In the genomic region with DNA sequence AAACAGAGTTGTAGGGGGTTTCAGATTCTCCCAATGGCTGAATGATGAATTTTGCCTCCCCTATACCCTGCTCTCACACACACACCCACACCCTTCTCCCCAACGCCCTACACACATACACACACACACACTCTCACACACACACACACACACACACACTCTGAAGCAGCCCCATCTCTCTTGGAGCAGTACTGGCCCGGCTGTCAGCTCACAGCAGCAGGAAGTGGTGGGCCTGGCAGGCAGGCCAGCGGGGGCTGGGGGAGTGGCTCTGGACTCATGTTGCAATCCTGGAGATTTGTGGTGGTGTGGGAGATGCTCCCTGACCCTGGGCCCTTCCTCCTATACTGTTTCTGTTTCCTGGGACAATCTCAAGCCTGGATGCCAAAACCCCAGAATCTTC, we compare ENCODE assay signal across 8 cellular contexts. TPM values are rescaled to one million over a fixed set of nuclear protein-coding genes. Genes with fewer than 3 reads are reported as not detected.
DNase-seq lines count a peak whose midpoint lies in the region; ATAC-seq and TF ChIP-seq lines count a peak whose summit lies in the region.

No MANE protein-coding gene starts in this region.

- no peak for ATAC-seq in HG02852 (IDR thresholded peaks at IDR 0.05; ENCODE audit: unreplicated experiment)

- H3K79me2 ChIP-seq in mammary epithelial cell (ENCODE audit: insufficient read depth, low read length) = peaks cover 11% of the 10 kb centered on the region

- H3K27ac ChIP-seq in mammary epithelial cell (ENCODE audit: insufficient read depth, low read depth, low read length) = no peak overlapping the region

- no peak for TF ChIP-seq CTCF in mammary epithelial cell (conservative IDR thresholded peaks at IDR 0.05 in 1 of 2, IDR thresholded peaks at IDR 0.05 in 1 of 2; ENCODE audit: extremely low read depth in 1 of 2, insufficient read depth in 1 of 2, low read depth in 1 of 2, low read length in 2 of 2)
- no peak for TF ChIP-seq CTCF in nephron (IDR thresholded peaks at IDR 0.05; ENCODE audit: unreplicated experiment in 3 of 3)
- no peak for TF ChIP-seq CTCF in chondrocyte (IDR thresholded peaks at IDR 0.05)

- H3K4me1 Mint-ChIP-seq in nephron (peaks cover 46% of the 10 kb centered on the region), chondrocyte (ENCODE audit: low read depth) (peaks cover 43% of the 10 kb centered on the region)

- no TSS peak for BruUV-seq in mammary epithelial cell (replicated peaks; lab: Mats Ljungman, UMichigan)

- no peak overlapping the region for H3K4me3 ChIP-seq in mammary epithelial cell (replicated peaks in 1 of 3; ENCODE audit: insufficient read depth in 1 of 3, low read depth in 2 of 3, low read length in 3 of 3)

- H3K9me3 Mint-ChIP-seq in nephron = no peaks in the 10 kb centered on the region
- no peaks in the 10 kb centered on the region for H3K9me3 Mint-ChIP-seq in chondrocyte (ENCODE audit: low read depth)

- intact Hi-C loops in mammary epithelial cell (cut with micrococcal nuclease) = no loop called here

- peaks cover 16% of the 10 kb centered on the region for H3K36me3 Mint-ChIP-seq in nephron (ENCODE audit: low read depth)
- H3K36me3 Mint-ChIP-seq in chondrocyte (ENCODE audit: low read depth) = peaks cover 13% of the 10 kb centered on the region

- H3K27ac Mint-ChIP-seq in nephron = peak overlapping the region; percentile 37 to 78 (median 62)
- no peak overlapping the region for H3K27ac Mint-ChIP-seq in chondrocyte (ENCODE audit: unreplicated experiment)

- in situ Hi-C loops in mammary epithelial cell (cut with MboI; ENCODE audit: low sequenced_read_pairs in 2 of 2) = no loop called here

- H3K36me3 ChIP-seq in mammary epithelial cell (ENCODE audit: insufficient read depth, low read length) = no peaks in the 10 kb centered on the region

- H4K20me1 ChIP-seq in mammary epithelial cell (ENCODE audit: insufficient read depth, low read length) = no peaks in the 10 kb centered on the region

- peak overlapping the region; percentile 37 for H3K4me2 ChIP-seq in mammary epithelial cell (ENCODE audit: insufficient read depth, low read depth, low read length)

- DNase-seq in EH (ENCODE audit: low read depth) (peak; percentile 86), MV-4-11 (lab: John Stamatoyannopoulos, UW) (peak; percentile 98), mammary epithelial cell (peak; percentile 74), DMS 273 treated with DMSO at 0.1 percent for 48 hours (lab: John Stamatoyannopoulos, UW) (no peak), NCI-H2227 (lab: John Stamatoyannopoulos, UW; ENCODE audit: unreplicated experiment) (no peak), chondrocyte (ENCODE audit: low spot score) (no peak)

- H3K4me1 ChIP-seq in mammary epithelial cell (ENCODE audit: insufficient read depth, low read length) = peaks cover 27% of the 10 kb centered on the region

- CTCF ChIA-PET in mammary epithelial cell (lab: Charles Lee; ENCODE audit: low non-redundant PET) = interaction anchor here (0.6 kb wide), 1 partner anchor 13 kb away, joined by 5 read pairs; no protein-coding TSS in a partner anchor

- dilution Hi-C loops in mammary epithelial cell (cut with HindIII; ENCODE audit: low sequenced_read_pairs) = no loop called here

- no peak overlapping the region for H2AFZ ChIP-seq in mammary epithelial cell (ENCODE audit: low read depth, low read length)

- no peak overlapping the region for H3K9ac ChIP-seq in mammary epithelial cell (ENCODE audit: insufficient read depth, low read length)

- H3K9me3 ChIP-seq in mammary epithelial cell (replicated peaks; ENCODE audit: insufficient read depth, low read length) = no peaks in the 10 kb centered on the region

- peaks cover 14% of the 10 kb centered on the region for H3K27me3 Mint-ChIP-seq in nephron (ENCODE audit: low read depth)
- H3K27me3 Mint-ChIP-seq in chondrocyte (ENCODE audit: low read depth) = no peaks in the 10 kb centered on the region

- no peaks in the 10 kb centered on the region for H3K27me3 ChIP-seq in mammary epithelial cell (ENCODE audit: insufficient read depth, low read length)

- peak overlapping the region; percentile 55 to 73 (median 71) for H3K4me3 Mint-ChIP-seq in nephron
- H3K4me3 Mint-ChIP-seq in chondrocyte (ENCODE audit: unreplicated experiment) = no peak overlapping the region

- WGBS in mammary epithelial cell (ENCODE audit: low coverage, missing lambda C conversion rate) = 22% methylated on average over 1 of the region's 3 CpGs

RNA-seq across cellular contexts. Expression of a gene that starts 2.2 kb away (rescaled TPM):
- total RNA-seq in mammary epithelial cell (10 to 100 TPM in 1 of 2 donors, 1 to 10 TPM in 1; 9.2 to 11.6 TPM), chondrocyte (7.7 to 10.5 TPM (median 8.5 TPM) in 3 replicates)
- 6.7 TPM for polyA plus RNA-seq in mammary epithelial cell
- polyA minus RNA-seq in mammary epithelial cell = 5.5 TPM

RNA-seq across cellular contexts. Expression of a gene that starts 34.9 kb away (rescaled TPM):
- 1 to 10 TPM; 3.5 to 6.7 TPM for total RNA-seq in mammary epithelial cell
- 1.8 TPM for polyA plus RNA-seq in mammary epithelial cell
- 3.4 TPM for polyA minus RNA-seq in mammary epithelial cell
- total RNA-seq in chondrocyte = 0.12 to 0.36 TPM (median 0.27 TPM) in 3 replicates

Comparison
In these comparisons a context has a peak if more than half of its experiments do, and no peak if none do; other contexts are left out.
1. DNase-seq: peak in EH (single experiment), MV-4-11 (single experiment) and mammary epithelial cell (single experiment); none in DMS 273 treated with DMSO at 0.1 percent for 48 hours (single experiment), NCI-H2227 (single experiment) and chondrocyte (single experiment).